Comparison of ENCODE assay signal across 8 cellular contexts in the genomic region with DNA sequence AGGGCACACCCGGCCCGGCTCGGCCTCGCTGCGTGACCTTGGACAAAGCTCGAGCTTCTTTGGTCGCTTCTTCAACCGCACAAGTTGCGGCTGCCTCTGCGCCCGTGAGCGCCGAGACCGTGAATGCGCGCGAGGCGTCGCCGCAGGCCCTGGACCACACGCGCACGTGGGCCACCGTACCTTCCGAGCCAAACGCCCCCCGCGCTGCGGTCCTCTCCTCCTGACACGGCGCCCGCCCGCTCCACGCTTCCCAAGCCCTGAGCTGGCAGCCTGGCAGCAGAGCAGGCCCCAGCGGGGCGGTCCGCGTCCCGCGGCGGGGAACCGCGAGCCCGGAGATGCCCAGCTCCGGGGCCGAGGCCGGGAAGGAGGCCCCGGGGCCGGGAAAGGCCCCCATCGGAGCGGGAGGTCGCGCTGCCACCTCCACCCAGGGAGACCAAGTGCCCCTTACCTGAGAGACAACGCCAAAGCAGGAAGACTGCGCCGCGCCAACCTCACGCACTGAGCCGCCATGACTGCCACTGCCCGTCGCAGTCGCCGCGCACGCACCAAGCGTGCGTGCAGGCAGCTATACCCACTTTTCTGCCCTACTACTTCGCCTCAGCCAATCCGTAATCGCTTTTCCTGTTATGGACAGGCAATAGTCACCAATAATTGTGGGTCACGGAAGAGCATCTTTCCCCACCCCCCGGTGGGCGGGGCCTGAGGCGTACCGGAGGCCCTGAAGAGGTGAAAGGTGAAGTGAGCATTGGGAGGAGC. TPM values are rescaled to one million over a fixed set of nuclear protein-coding genes. Genes with fewer than 3 reads are reported as not detected.
DNase-seq lines count a peak whose midpoint lies in the region; ATAC-seq and TF ChIP-seq lines count a peak whose summit lies in the region.

TSS of gene GRPEL1 (minus strand) at position 542 of the 756 bp plus-strand sequence. CDS start at position 510, 32 bp downstream.

- H3K36me3 Mint-ChIP-seq in progenitor cell of endocrine pancreas (ENCODE audit: insufficient read depth), result peaks cover 12% of the 10 kb centered on the region

- DNase-seq in NCI-H1436 (lab: John Stamatoyannopoulos, UW) (peak; percentile 91), SW480 (ENCODE audit: low spot score) (peak; percentile 98), anterior cingulate cortex (lab: John Stamatoyannopoulos, UW) (peak; percentile 91 to 100 (median 99)), left ventricle myocardium superior (peak; percentile 100), progenitor cell of endocrine pancreas (ENCODE audit: low spot score, unreplicated experiment) (peak; percentile 100), vagina (ENCODE audit: extremely low spot score in 2 of 2) (peak; percentile 99 to 100)

- H3K4me1 Mint-ChIP-seq in progenitor cell of endocrine pancreas (ENCODE audit: low read depth), result peaks cover 12% of the 10 kb centered on the region

- peak within 1 kb of the TSS; percentile 87 for H3K4me3 Mint-ChIP-seq in progenitor cell of endocrine pancreas (ENCODE audit: low read depth)

- H3K27ac ChIP-seq in vagina, result peak within 1 kb of the TSS; percentile 86

- H3K9me3 Mint-ChIP-seq in progenitor cell of endocrine pancreas (ENCODE audit: low read depth), result no peaks in the 10 kb centered on the region

- TF ChIP-seq POLR2A in GM15510 (IDR thresholded peaks at IDR 0.05; ENCODE audit: borderline replicate concordance, extremely low read depth, insufficient read length) (peak; percentile 88), vagina (IDR thresholded peaks at IDR 0.05) (peak; percentile 1 to 95)

- peaks cover 39% of the 10 kb centered on the region for H3K4me1 ChIP-seq in vagina

- ATAC-seq in HG02840 (IDR thresholded peaks at IDR 0.05; ENCODE audit: low FRiP score, unreplicated experiment), result peak; percentile 91
- peak; percentile 96 for ATAC-seq in left ventricle myocardium superior

- peaks cover 16% of the 10 kb centered on the region for H3K27me3 Mint-ChIP-seq in progenitor cell of endocrine pancreas

- no peaks in the 10 kb centered on the region for H3K9me3 ChIP-seq in vagina

- peak within 1 kb of the TSS; percentile 85 to 97 for H3K4me3 ChIP-seq in vagina

- no peaks in the 10 kb centered on the region for H3K27me3 ChIP-seq in vagina

- intact Hi-C loops in left ventricle myocardium superior (cut with micrococcal nuclease) (no loop called here), vagina (cut with DNase I) (loop anchor here (2.0 to 5.0 kb wide), 2 partner anchors 25 to 95 kb away; partner anchors contain the start of gene TADA2B)

- no peak for TF ChIP-seq CTCF in progenitor cell of endocrine pancreas (IDR thresholded peaks at IDR 0.05; ENCODE audit: unreplicated experiment)
- no peak for TF ChIP-seq CTCF in vagina (IDR thresholded peaks at IDR 0.05)

- peaks cover 0 to 22% of the 10 kb centered on the region in 2 donors for H3K36me3 ChIP-seq in vagina

- H3K27ac Mint-ChIP-seq in progenitor cell of endocrine pancreas, result peak within 1 kb of the TSS; percentile 94

RNA-seq across cellular contexts. Expression of gene GRPEL1, which starts in this region (rescaled TPM):
- total RNA-seq in left ventricle myocardium superior, result 62.7 TPM
- 18.2 and 18.4 TPM in 2 replicates for total RNA-seq in progenitor cell of endocrine pancreas
- total RNA-seq in vagina, result 11.0 TPM

Comparison
In these comparisons a context has a peak if more than half of its experiments do, and no peak if none do; other contexts are left out.
1. Peak in every context shown above with its lines: DNase-seq, ATAC-seq, H3K4me3 ChIP-seq and H3K27ac ChIP-seq.